In genomic region chr7:73482746-73483145, GRCh38 we compare ENCODE assay signal across 24 cellular contexts. TPM values are rescaled to one million over a fixed set of nuclear protein-coding genes. Genes with fewer than 3 reads are reported as not detected.
DNase-seq lines count a peak whose midpoint lies in the region; ATAC-seq and TF ChIP-seq lines count a peak whose summit lies in the region.
"Had no signal": no experiment of that assay in that cellular context is flagged by ENCODE, and none has a peak within 500 bp of the region (broad histone marks: within the 10 kb centered on the region; RNA-seq: fewer than 3 reads in every experiment).

No MANE protein-coding gene starts in this region.

- H3K9ac ChIP-seq in mesenchymal stem cell (ENCODE audit: low read length): no peak overlapping the region
- H3K9ac ChIP-seq in colonic mucosa (ENCODE audit: low read depth in 2 of 2, low read length in 2 of 2): no peak overlapping the region

- H4K91ac ChIP-seq in mesenchymal stem cell (ENCODE audit: low read length): no peak overlapping the region

- no peak overlapping the region for H2BK12ac ChIP-seq in mesenchymal stem cell (ENCODE audit: low read length in 2 of 2)

- H3K4ac ChIP-seq in mesenchymal stem cell (ENCODE audit: low read depth in 1 of 2, low read length in 2 of 2): no peak overlapping the region

- H3K4me1 ChIP-seq in BE2C (no peaks in the 10 kb centered on the region), mesenchymal stem cell (ENCODE audit: control insufficient read depth, insufficient read depth, low read depth, low read length) (peaks cover 3% of the 10 kb centered on the region), colonic mucosa (no peaks in the 10 kb centered on the region)
- H3K4me1 ChIP-seq: right atrium auricular region, SJSA1 had no signal

- no peaks in the 10 kb centered on the region for H3K9me3 ChIP-seq in BE2C
- no peaks in the 10 kb centered on the region for H3K9me3 ChIP-seq in mesenchymal stem cell (ENCODE audit: control insufficient read depth, low read length)
- no peaks in the 10 kb centered on the region for H3K9me3 ChIP-seq in colonic mucosa
- H3K9me3 ChIP-seq: right atrium auricular region, SJSA1 had no signal

- H4K8ac ChIP-seq in mesenchymal stem cell (ENCODE audit: low read length): no peak overlapping the region

- H2BK5ac ChIP-seq in mesenchymal stem cell (ENCODE audit: low read depth, low read length, poor library complexity, severe bottlenecking): no peak overlapping the region

- peaks cover 86% of the 10 kb centered on the region for H3K36me3 ChIP-seq in BE2C
- H3K36me3 ChIP-seq in mesenchymal stem cell (ENCODE audit: control insufficient read depth in 1 of 2, insufficient read depth in 2 of 2, low read depth in 1 of 2, low read length in 2 of 2): peaks cover 37 to 75% of the 10 kb centered on the region in 2 experiments
- no peaks in the 10 kb centered on the region for H3K36me3 ChIP-seq in colonic mucosa

- ATAC-seq in GM19023 (IDR thresholded peaks at IDR 0.05; ENCODE audit: unreplicated experiment) (no peak), GM21825 (IDR thresholded peaks at IDR 0.05; ENCODE audit: unreplicated experiment) (no peak), left cardiac atrium (no peak)
- ATAC-seq: activated CD8-positive, alpha-beta T cell treated with anti-CD3 and anti-CD28 coated beads, Interleukin-2, amount 10 ng/mL, durations not matched to agents 7 days and 5 days; activated naive CD4-positive, alpha-beta T cell treated with anti-CD3 and anti-CD28 coated beads, Interleukin-2, amount 50 U/mL, for 72 hours; CD8-positive, alpha-beta T cell; PC-3; stimulated activated naive B cell treated with anti-CD40 and anti-IgM and Interleukin-4, amounts not matched to agents 10 μg/mL and 1 μg/mL and 100 μg/mL, for 72 hours had no signal

- no peak overlapping the region for H3K14ac ChIP-seq in mesenchymal stem cell (ENCODE audit: low read length in 2 of 2)

- no peak overlapping the region for H2AFZ ChIP-seq in mesenchymal stem cell (ENCODE audit: low read depth, low read length)

- DNase-seq in BE2C: peak; percentile 14
- peak; percentile 21 for DNase-seq in NCI-H2227 treated with DMSO at 0.1 percent for 48 hours (lab: John Stamatoyannopoulos, UW)
- DNase-seq in cerebellar cortex (ENCODE audit: low spot score): peak; percentile 27
- DNase-seq in mesenchymal stem cell: no peak
- DNase-seq in colonic mucosa: no peak
- no peak for DNase-seq in left cardiac atrium
- DNase-seq: ACHN; activated CD8-positive, alpha-beta T cell treated with anti-CD3 and anti-CD28 coated beads, Interleukin-2, amount 10 ng/mL, durations not matched to agents 7 days and 5 days; activated T-cell treated with anti-CD3 and anti-CD28 coated beads, Interleukin-2, amount 50 U/mL, for 48 hours; CD8-positive, alpha-beta T cell; DMS79; effector memory CD4-positive, alpha-beta T cell; IMR-90; NCI-H187; NCI-H526 treated with DMSO at 0.1 percent for 48 hours; PC-3; stimulated activated CD4-positive, alpha-beta T cell treated with anti-CD3 and anti-CD28 coated beads, Interleukin-15, amount 100 ng/mL, for 24 hours; stimulated activated naive B cell treated with anti-CD40 and anti-IgM and Interleukin-4, amounts not matched to agents 10 μg/mL and 1 μg/mL and 100 μg/mL, for 72 hours had no signal

- 91% methylated on average over 4 of the region's 5 CpGs for WGBS in mesenchymal stem cell

- H3K4me3 ChIP-seq in BE2C (ENCODE audit: low read depth, low read length): no peak overlapping the region
- H3K4me3 ChIP-seq in mesenchymal stem cell (ENCODE audit: insufficient read depth in 1 of 2, low read depth in 1 of 2, low read length in 2 of 2): no peak overlapping the region
- no peak overlapping the region for H3K4me3 ChIP-seq in colonic mucosa
- H3K4me3 ChIP-seq: right atrium auricular region, SJSA1 had no signal

- H2BK120ac ChIP-seq in mesenchymal stem cell (ENCODE audit: low read depth, low read length): no peak overlapping the region

- peaks cover 14% of the 10 kb centered on the region for H3K79me1 ChIP-seq in mesenchymal stem cell (replicated peaks; ENCODE audit: low read length, poor library complexity, severe bottlenecking)

- no peak overlapping the region for H2BK15ac ChIP-seq in mesenchymal stem cell (ENCODE audit: low read depth, poor library complexity, severe bottlenecking)

- no peak overlapping the region for H3K23ac ChIP-seq in mesenchymal stem cell (ENCODE audit: low read length in 2 of 2)

- no peak overlapping the region for H3K4me2 ChIP-seq in mesenchymal stem cell (ENCODE audit: low read length, poor library complexity, severe bottlenecking)

- intact Hi-C loops in colonic mucosa (cut with DNase I): loop anchor here (10.0 kb wide), 1 partner anchor 62 kb away; no protein-coding TSS in a partner anchor
- intact Hi-C loops in left cardiac atrium (cut with DNase I): no loop called here

- TF ChIP-seq CTCF in BE2C (IDR thresholded peaks at IDR 0.05; ENCODE audit: low read depth, low read length) (no peak), colonic mucosa (IDR thresholded peaks at IDR 0.05) (no peak)

- H2AK5ac ChIP-seq in mesenchymal stem cell (ENCODE audit: low read length, severe bottlenecking): no peak overlapping the region

- H3K27me3 ChIP-seq in BE2C (no peaks in the 10 kb centered on the region), mesenchymal stem cell (ENCODE audit: control insufficient read depth in 1 of 2, insufficient read depth in 1 of 2, low read length in 2 of 2) (no peaks in the 10 kb centered on the region), colonic mucosa (no peaks in the 10 kb centered on the region)
- H3K27me3 ChIP-seq: right atrium auricular region, SJSA1 had no signal

- H3K27ac ChIP-seq in mesenchymal stem cell (ENCODE audit: low read length, poor library complexity, severe bottlenecking) (peak overlapping the region; percentile 31), colonic mucosa (no peak overlapping the region)
- H3K27ac ChIP-seq: right atrium auricular region, SJSA1 had no signal

- H3K18ac ChIP-seq in mesenchymal stem cell (ENCODE audit: low read depth in 1 of 2, low read length in 2 of 2): no peak overlapping the region

RNA-seq across cellular contexts. Expression of gene BAZ1B, which starts 39.3 kb away (rescaled TPM):
- 67.3 TPM for polyA plus RNA-seq in BE2C (2012; ENCODE audit: insufficient read depth, insufficient read length, low read depth)
- polyA plus RNA-seq in mesenchymal stem cell (2013, experiment 1 of 2): 38.8 TPM
- polyA plus RNA-seq in mesenchymal stem cell (2013, experiment 2 of 2): 37.5 TPM
- total RNA-seq in colonic mucosa (10 to 100 TPM; 43.9 to 58.4 TPM), left cardiac atrium (10 to 100 TPM; 40.6 to 44.4 TPM)

RNA-seq across cellular contexts. Expression of gene FZD9, which starts 49.2 kb away (rescaled TPM):
- 0.68 TPM for polyA plus RNA-seq in BE2C (2012; ENCODE audit: insufficient read depth, insufficient read length, low read depth)
- polyA plus RNA-seq in mesenchymal stem cell (2013, experiment 1 of 2): 0.87 TPM
- 0.68 TPM for polyA plus RNA-seq in mesenchymal stem cell (2013, experiment 2 of 2)
- total RNA-seq in colonic mucosa (under 1 TPM; 0.35 to 0.37 TPM), left cardiac atrium (under 1 TPM; 0.21 to 0.41 TPM)
- total RNA-seq: T-helper 2 cell treated with Interferon-gamma antibody and Interleukin-4, amounts not matched to agents 100 ng/mL and 5 ng/mL, for 36 hours had no signal

Comparison
In these comparisons a context has a peak if more than half of its experiments do, and no peak if none do; other contexts are left out.
1. DNase-seq: peak in BE2C (single experiment), NCI-H2227 treated with DMSO at 0.1 percent for 48 hours (single experiment) and cerebellar cortex (single experiment); none in mesenchymal stem cell (single experiment), colonic mucosa (single experiment) and left cardiac atrium (single experiment).